Comparison of ENCODE assay signal across 20 cellular contexts in genomic region chr12:85005615-85006014, GRCh38. TPM values are rescaled to one million over a fixed set of nuclear protein-coding genes. Genes with fewer than 3 reads are reported as not detected.
DNase-seq lines count a peak whose midpoint lies in the region; ATAC-seq, FAIRE-seq and TF ChIP-seq lines count a peak whose summit lies in the region.
"Had no signal": no experiment of that assay in that cellular context is flagged by ENCODE, and none has a peak within 500 bp of the region (broad histone marks: within the 10 kb centered on the region; RNA-seq: fewer than 3 reads in every experiment).

No MANE protein-coding gene starts in this region.

- no peak overlapping the region for H3K4me3 ChIP-seq in DND-41 (ENCODE audit: low read depth in 1 of 2, low read length in 2 of 2)
- H3K4me3 ChIP-seq in bronchial epithelial cell (ENCODE audit: low read depth, low read length), result no peak overlapping the region
- H3K4me3 ChIP-seq in lower lobe of right lung, result no peak overlapping the region
- H3K4me3 ChIP-seq: HAP-1, K562 had no signal

- H3K27me3 ChIP-seq in DND-41 (ENCODE audit: insufficient read depth, low read length, poor library complexity) (no peaks in the 10 kb centered on the region), bronchial epithelial cell (ENCODE audit: control insufficient read depth, insufficient read depth, low read length) (no peaks in the 10 kb centered on the region), lower lobe of right lung (ENCODE audit: low read depth) (no peaks in the 10 kb centered on the region)

- H3K4me1 Mint-ChIP-seq in activated naive CD4-positive, alpha-beta T cell treated with anti-CD3 and anti-CD28 coated beads for 36 hours (ENCODE audit: low read depth), result no peaks in the 10 kb centered on the region
- H3K4me1 Mint-ChIP-seq: T-cell had no signal

- H3K9me3 Mint-ChIP-seq in activated naive CD4-positive, alpha-beta T cell treated with anti-CD3 and anti-CD28 coated beads for 36 hours, result no peaks in the 10 kb centered on the region

- no peak for TF ChIP-seq CTCF in DND-41 (IDR thresholded peaks at IDR 0.05; ENCODE audit: borderline replicate concordance, extremely low read depth, low read length, poor library complexity, severe bottlenecking)
- no peak for TF ChIP-seq CTCF in bronchial epithelial cell (IDR thresholded peaks at IDR 0.05; ENCODE audit: insufficient read depth, low read length, severe bottlenecking)
- TF ChIP-seq CTCF in lower lobe of right lung (IDR thresholded peaks at IDR 0.05), result no peak

- ATAC-seq in DND-41 (ENCODE audit: insufficient read depth, low read depth) (peak; percentile 77), HG02642 (IDR thresholded peaks at IDR 0.05; ENCODE audit: poor library complexity, unreplicated experiment) (no peak), lower lobe of right lung (no peak)
- ATAC-seq: K562, SK-N-SH treated with all-trans-retinoic acid at 6 μM for 48 hours, T-cell had no signal

- no peak overlapping the region for H2AFZ ChIP-seq in DND-41 (ENCODE audit: low read depth, low read length)

- intact Hi-C loops in activated naive CD4-positive, alpha-beta T cell treated with anti-CD3 and anti-CD28 coated beads for 36 hours (cut with micrococcal nuclease), result no loop called here
- intact Hi-C loops in lower lobe of right lung (cut with DNase I), result no loop called here

- no peaks in the 10 kb centered on the region for H3K27me3 Mint-ChIP-seq in activated naive CD4-positive, alpha-beta T cell treated with anti-CD3 and anti-CD28 coated beads for 36 hours (ENCODE audit: low read depth)
- H3K27me3 Mint-ChIP-seq: T-cell had no signal

- no peak overlapping the region for H3K4me2 ChIP-seq in DND-41 (ENCODE audit: insufficient read depth, low read length)

- CTCF ChIA-PET in activated naive CD4-positive, alpha-beta T cell treated with anti-CD3 and anti-CD28 coated beads for 36 hours (lab: Charles Lee), result no interaction called here

- DNase-seq in DND-41 (peak; percentile 24), bronchial epithelial cell (ENCODE audit: low read depth) (no peak), myocyte (ENCODE audit: low read depth) (peak; percentile 53), lower lobe of right lung (no peak)
- no peak for DNase-seq in activated naive CD4-positive, alpha-beta T cell treated with anti-CD3 and anti-CD28 coated beads for 36 hours
- DNase-seq: DMS79, NCI-H1105, NCI-H146, NCI-H2029, NCI-H2227 treated with DMSO at 0.1 percent for 48 hours, NCI-H510A, SIG-M5, T-cell had no signal

- no peaks in the 10 kb centered on the region for H4K20me1 ChIP-seq in DND-41 (ENCODE audit: insufficient read depth, low read length)

- H3K27ac ChIP-seq in DND-41 (ENCODE audit: low read length), result no peak overlapping the region
- peak overlapping the region; percentile 26 for H3K27ac ChIP-seq in KOPT-K1 (ENCODE audit: low read depth, low read length, poor library complexity, severe bottlenecking)
- no peak overlapping the region for H3K27ac ChIP-seq in lower lobe of right lung
- H3K27ac ChIP-seq: C4-2B had no signal

- H3K79me2 ChIP-seq in DND-41 (ENCODE audit: insufficient read depth, low read length), result no peaks in the 10 kb centered on the region

- FAIRE-seq in bronchial epithelial cell (lab: Jason Lieb, UNC), result peak; percentile 70
- FAIRE-seq: A204.1, K562 had no signal

- no peak overlapping the region for H3K27ac Mint-ChIP-seq in activated naive CD4-positive, alpha-beta T cell treated with anti-CD3 and anti-CD28 coated beads for 36 hours
- H3K27ac Mint-ChIP-seq: T-cell had no signal

- H3K4me1 ChIP-seq in DND-41 (ENCODE audit: insufficient read depth, low read length), result no peaks in the 10 kb centered on the region
- no peaks in the 10 kb centered on the region for H3K4me1 ChIP-seq in lower lobe of right lung
- H3K4me1 ChIP-seq: HAP-1 had no signal

- H3K9ac ChIP-seq in DND-41 (ENCODE audit: low read depth, low read length), result no peak overlapping the region

- H3K9me3 ChIP-seq in DND-41 (ENCODE audit: insufficient read depth, low read length, severe bottlenecking), result no peaks in the 10 kb centered on the region
- no peaks in the 10 kb centered on the region for H3K9me3 ChIP-seq in KOPT-K1 (ENCODE audit: insufficient read depth, low read length, poor library complexity, severe bottlenecking)
- H3K9me3 ChIP-seq in lower lobe of right lung, result no peaks in the 10 kb centered on the region
- H3K9me3 ChIP-seq: HAP-1 had no signal

- H3K36me3 Mint-ChIP-seq in activated naive CD4-positive, alpha-beta T cell treated with anti-CD3 and anti-CD28 coated beads for 36 hours (ENCODE audit: low read depth), result no peaks in the 10 kb centered on the region
- H3K36me3 Mint-ChIP-seq: T-cell had no signal

- H3K36me3 ChIP-seq in DND-41 (ENCODE audit: insufficient read depth, low read length) (no peaks in the 10 kb centered on the region), KOPT-K1 (ENCODE audit: insufficient read depth, low read length) (no peaks in the 10 kb centered on the region), bronchial epithelial cell (ENCODE audit: control insufficient read depth, insufficient read depth, low read length) (no peaks in the 10 kb centered on the region), lower lobe of right lung (no peaks in the 10 kb centered on the region)
- H3K36me3 ChIP-seq: HAP-1 had no signal

- H3K4me3 Mint-ChIP-seq in activated naive CD4-positive, alpha-beta T cell treated with anti-CD3 and anti-CD28 coated beads for 36 hours, result no peak overlapping the region
- H3K4me3 Mint-ChIP-seq: T-cell had no signal

RNA-seq across cellular contexts. Expression of gene TSPAN19, which starts 30.5 kb away (rescaled TPM):
- under 0.01 TPM in 1 of 2 replicates, not detected in the other for total RNA-seq in bronchial epithelial cell
- total RNA-seq in myocyte, result not detected in 2 replicates
- polyA plus RNA-seq in myocyte (2012), result not detected
- not detected for total RNA-seq in activated naive CD4-positive, alpha-beta T cell treated with anti-CD3 and anti-CD28 coated beads for 36 hours
- total RNA-seq in lower lobe of right lung, result 6.6 TPM
- total RNA-seq: K562, T-cell had no signal
- polyA plus RNA-seq: K562 had no signal

RNA-seq across cellular contexts. Expression of gene LRRIQ1, which starts 30.5 kb away (rescaled TPM):
- total RNA-seq in bronchial epithelial cell (under 0.01 and 0.38 TPM in 2 replicates), myocyte (0.10 TPM in 1 of 2 replicates, not detected in the other), lower lobe of right lung (10.6 TPM)
- polyA plus RNA-seq in myocyte (2012), result not detected
- not detected for total RNA-seq in activated naive CD4-positive, alpha-beta T cell treated with anti-CD3 and anti-CD28 coated beads for 36 hours
- total RNA-seq: K562, T-cell had no signal
- polyA plus RNA-seq: K562 had no signal

Comparison
In these comparisons a context has a peak if more than half of its experiments do, and no peak if none do; other contexts are left out.
1. DNase-seq: peak in DND-41 (single experiment) and myocyte (single experiment); none in bronchial epithelial cell (single experiment), activated naive CD4-positive, alpha-beta T cell treated with anti-CD3 and anti-CD28 coated beads for 36 hours (single experiment) and lower lobe of right lung (single experiment).